In genomic region chr22:24606340-24606739, GRCh38 we compare ENCODE assay signal across 1 cellular context.
TF ChIP-seq lines count a peak whose summit lies in the region.

No MANE protein-coding gene starts in this region.

TF ChIP-seq in K562, 482 proteins besides CTCF, POLR2A, EP300 and RAD21:
- TF ChIP-seq NFIC (IDR thresholded peaks at IDR 0.05), result peak; percentile 40; the same call in 1 of the 2 replicates
